Comparison of ENCODE assay signal across 9 cellular contexts in the genomic region with DNA sequence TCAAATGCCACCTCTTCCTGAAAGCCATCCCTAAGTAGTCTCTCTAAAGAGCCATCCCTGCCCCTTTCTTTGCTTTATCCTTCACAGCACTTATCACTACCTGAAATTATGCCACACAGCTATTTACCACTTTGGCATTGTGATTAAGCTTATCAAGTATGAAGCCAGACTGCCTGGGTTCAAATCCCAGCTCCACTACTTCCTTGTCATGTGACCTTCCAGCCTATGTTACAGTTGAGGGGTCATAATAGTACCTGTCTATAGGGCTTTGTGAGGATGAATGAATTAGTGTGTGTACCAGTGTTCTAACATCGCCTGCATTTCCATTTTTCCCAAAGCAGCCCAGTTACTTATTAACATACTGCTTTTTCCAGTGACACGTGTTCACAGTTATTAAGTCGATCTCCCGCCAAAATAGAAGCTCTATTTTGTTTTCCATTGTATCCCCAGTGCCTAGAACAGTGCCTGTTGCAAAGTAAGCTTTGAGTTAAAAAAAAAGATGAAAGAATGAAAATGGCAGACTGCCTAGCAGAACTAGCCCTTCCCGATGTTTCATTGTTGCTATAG. TPM values are rescaled to one million over a fixed set of nuclear protein-coding genes. Genes with fewer than 3 reads are reported as not detected.
DNase-seq lines count a peak whose midpoint lies in the region; ATAC-seq and TF ChIP-seq lines count a peak whose summit lies in the region.
"Had no signal": no experiment of that assay in that cellular context is flagged by ENCODE, and none has a peak within 500 bp of the region (broad histone marks: within the 10 kb centered on the region; RNA-seq: fewer than 3 reads in every experiment).

No MANE protein-coding gene starts in this region.

- H3K79me2 ChIP-seq in PC-9 (ENCODE audit: low read depth): peaks cover 13% of the 10 kb centered on the region; the same call in 1 of the 2 replicates

- H3K27ac ChIP-seq in PC-9 (no peak overlapping the region; the same call in 1 of the 2 replicates), right cardiac atrium (ENCODE audit: low read length) (peak overlapping the region; percentile 53), subcutaneous abdominal adipose tissue (ENCODE audit: low read depth, low read length) (peak overlapping the region; percentile 49)

- peak overlapping the region; percentile 67 for H3K4me3 ChIP-seq in PC-9
- H3K4me3 ChIP-seq in right cardiac atrium (ENCODE audit: low read length): peak overlapping the region; percentile 90
- peak overlapping the region; percentile 83 to 94 (median 92) for H3K4me3 ChIP-seq in subcutaneous abdominal adipose tissue (ENCODE audit: low read depth in 1 of 5, low read length in 5 of 5)

- H3K4me1 ChIP-seq in PC-9 (replicated peaks; ENCODE audit: insufficient read depth) (peaks cover 14% of the 10 kb centered on the region), right cardiac atrium (ENCODE audit: control insufficient read depth, insufficient read depth, low read length) (no peaks in the 10 kb centered on the region), subcutaneous abdominal adipose tissue (ENCODE audit: control insufficient read depth in 5 of 5, insufficient read depth in 5 of 5, low read length in 5 of 5) (peaks cover 2 to 18% (median 18%) of the 10 kb centered on the region in 5 donors)

- H3K36me3 ChIP-seq in PC-9 (ENCODE audit: low read depth) (no peaks in the 10 kb centered on the region), subcutaneous abdominal adipose tissue (ENCODE audit: control insufficient read depth in 5 of 5, insufficient read depth in 5 of 5, low read length in 5 of 5) (no peaks in the 10 kb centered on the region)

- no peaks in the 10 kb centered on the region for H3K27me3 Mint-ChIP-seq in activated CD4-positive, alpha-beta T cell treated with anti-CD3 and anti-CD28 coated beads, Interleukin-2, amount 10 ng/mL, durations not matched to agents 7 days and 5 days
- H3K27me3 Mint-ChIP-seq in stimulated activated naive B cell treated with anti-CD40 and anti-IgM and Interleukin-4, amounts not matched to agents 10 μg/mL and 1 μg/mL and 100 μg/mL, for 72 hours: no peaks in the 10 kb centered on the region
- H3K27me3 Mint-ChIP-seq: activated naive CD8-positive, alpha-beta T cell treated with anti-CD3 and anti-CD28 coated beads, Interleukin-2, amount 10 ng/mL, durations not matched to agents 7 days and 5 days had no signal

- H3K4me3 Mint-ChIP-seq in activated CD4-positive, alpha-beta T cell treated with anti-CD3 and anti-CD28 coated beads, Interleukin-2, amount 10 ng/mL, durations not matched to agents 7 days and 5 days: no peak overlapping the region
- no peak overlapping the region for H3K4me3 Mint-ChIP-seq in stimulated activated naive B cell treated with anti-CD40 and anti-IgM and Interleukin-4, amounts not matched to agents 10 μg/mL and 1 μg/mL and 100 μg/mL, for 72 hours
- H3K4me3 Mint-ChIP-seq: activated naive CD8-positive, alpha-beta T cell treated with anti-CD3 and anti-CD28 coated beads, Interleukin-2, amount 10 ng/mL, durations not matched to agents 7 days and 5 days had no signal

- no peaks in the 10 kb centered on the region for H4K20me1 ChIP-seq in PC-9 (ENCODE audit: insufficient read depth)

- TSS peak; percentile 88 for BruUV-seq in PC-9 (replicated peaks; lab: Mats Ljungman, UMichigan)

- peak overlapping the region; percentile 91 for H2AFZ ChIP-seq in PC-9

- peaks cover 28% of the 10 kb centered on the region for H3K4me1 Mint-ChIP-seq in activated CD4-positive, alpha-beta T cell treated with anti-CD3 and anti-CD28 coated beads, Interleukin-2, amount 10 ng/mL, durations not matched to agents 7 days and 5 days
- peaks cover 6 to 22% of the 10 kb centered on the region in 2 donors for H3K4me1 Mint-ChIP-seq in stimulated activated naive B cell treated with anti-CD40 and anti-IgM and Interleukin-4, amounts not matched to agents 10 μg/mL and 1 μg/mL and 100 μg/mL, for 72 hours

- H3K9me3 Mint-ChIP-seq in activated CD4-positive, alpha-beta T cell treated with anti-CD3 and anti-CD28 coated beads, Interleukin-2, amount 10 ng/mL, durations not matched to agents 7 days and 5 days: no peaks in the 10 kb centered on the region
- no peaks in the 10 kb centered on the region for H3K9me3 Mint-ChIP-seq in stimulated activated naive B cell treated with anti-CD40 and anti-IgM and Interleukin-4, amounts not matched to agents 10 μg/mL and 1 μg/mL and 100 μg/mL, for 72 hours
- H3K9me3 Mint-ChIP-seq: activated naive CD8-positive, alpha-beta T cell treated with anti-CD3 and anti-CD28 coated beads, Interleukin-2, amount 10 ng/mL, durations not matched to agents 7 days and 5 days had no signal

- H3K27me3 ChIP-seq in PC-9 (ENCODE audit: insufficient read depth, low read depth) (no peaks in the 10 kb centered on the region), right cardiac atrium (ENCODE audit: control insufficient read depth, insufficient read depth) (no peaks in the 10 kb centered on the region), subcutaneous abdominal adipose tissue (ENCODE audit: control insufficient read depth in 5 of 5, insufficient read depth in 4 of 5, low read length in 5 of 5) (no peaks in the 10 kb centered on the region)

- no peaks in the 10 kb centered on the region for H3K9me2 ChIP-seq in PC-9 (ENCODE audit: insufficient read depth)

- H3F3A ChIP-seq in PC-9 (ENCODE audit: insufficient read depth, low read depth): peaks cover 22% of the 10 kb centered on the region

- no peaks in the 10 kb centered on the region for H3K9me3 ChIP-seq in PC-9 (ENCODE audit: insufficient read depth, low read depth)
- H3K9me3 ChIP-seq in right cardiac atrium (ENCODE audit: control insufficient read depth, low read length): no peaks in the 10 kb centered on the region
- H3K9me3 ChIP-seq in subcutaneous abdominal adipose tissue (ENCODE audit: control insufficient read depth in 5 of 5, low read length in 5 of 5): no peaks in the 10 kb centered on the region

- H3K36me3 Mint-ChIP-seq in activated CD4-positive, alpha-beta T cell treated with anti-CD3 and anti-CD28 coated beads, Interleukin-2, amount 10 ng/mL, durations not matched to agents 7 days and 5 days (ENCODE audit: low read depth): peaks cover 16% of the 10 kb centered on the region
- peaks cover 8 to 17% of the 10 kb centered on the region in 2 donors for H3K36me3 Mint-ChIP-seq in stimulated activated naive B cell treated with anti-CD40 and anti-IgM and Interleukin-4, amounts not matched to agents 10 μg/mL and 1 μg/mL and 100 μg/mL, for 72 hours

- peak; percentile 45 for DNase-seq in activated CD4-positive, alpha-beta T cell treated with anti-CD3 and anti-CD28 coated beads for 48 hours
- DNase-seq in activated CD4-positive, alpha-beta T cell treated with anti-CD3 and anti-CD28 coated beads, Interleukin-2, amount 10 ng/mL, durations not matched to agents 7 days and 5 days: no peak
- DNase-seq in PC-9 (no peak), right cardiac atrium (no peak), NCI-H345 (lab: John Stamatoyannopoulos, UW) (no peak)
- DNase-seq in stimulated activated naive B cell treated with anti-CD40 and anti-IgM and Interleukin-4, amounts not matched to agents 10 μg/mL and 1 μg/mL and 100 μg/mL, for 72 hours: no peak

- no peak overlapping the region for H3K27ac Mint-ChIP-seq in activated CD4-positive, alpha-beta T cell treated with anti-CD3 and anti-CD28 coated beads, Interleukin-2, amount 10 ng/mL, durations not matched to agents 7 days and 5 days
- H3K27ac Mint-ChIP-seq in stimulated activated naive B cell treated with anti-CD40 and anti-IgM and Interleukin-4, amounts not matched to agents 10 μg/mL and 1 μg/mL and 100 μg/mL, for 72 hours: no peak overlapping the region
- H3K27ac Mint-ChIP-seq: activated naive CD8-positive, alpha-beta T cell treated with anti-CD3 and anti-CD28 coated beads, Interleukin-2, amount 10 ng/mL, durations not matched to agents 7 days and 5 days had no signal

- H3K4me2 ChIP-seq in PC-9: peak overlapping the region; percentile 95

- intact Hi-C loops in PC-9 (cut with micrococcal nuclease; ENCODE audit: unreplicated experiment) (no loop called here), right cardiac atrium (cut with DNase I) (no loop called here)

- POLR2A ChIA-PET in activated CD4-positive, alpha-beta T cell treated with anti-CD3 and anti-CD28 coated beads, Interleukin-2, amount 10 ng/mL, durations not matched to agents 7 days and 5 days (lab: Charles Lee): interaction anchor here (0.6 to 1.5 kb wide), 5 partner anchors 33 to 643 kb away, joined by 3 to 9 read pairs (median 6); a partner anchor contains a TSS
- POLR2A ChIA-PET in PC-9 (lab: Charles Lee; ENCODE audit: unreplicated experiment): interaction anchor here (0.5 to 2.1 kb wide), 8 partner anchors 24 to 719 kb away, joined by 3 to 32 read pairs (median 5); a partner anchor contains a TSS

- 20% methylated on average over 5 of the region's 5 CpGs for WGBS in right cardiac atrium

- peak overlapping the region in 4 of 5 donors; percentile 66 to 92 (median 83) for H3K9ac ChIP-seq in subcutaneous abdominal adipose tissue (ENCODE audit: low read length in 5 of 5)

- TF ChIP-seq CTCF in PC-9 (conservative IDR thresholded peaks at IDR 0.05): no peak

- ATAC-seq in right cardiac atrium (no peak), GM18511 (IDR thresholded peaks at IDR 0.05; ENCODE audit: unreplicated experiment) (no peak)
- ATAC-seq in stimulated activated naive B cell treated with anti-CD40 and anti-IgM and Interleukin-4, amounts not matched to agents 10 μg/mL and 1 μg/mL and 100 μg/mL, for 72 hours (replicated peaks): no peak

- CTCF ChIA-PET in activated CD4-positive, alpha-beta T cell treated with anti-CD3 and anti-CD28 coated beads, Interleukin-2, amount 10 ng/mL, durations not matched to agents 7 days and 5 days (lab: Charles Lee): interaction anchor here (0.7 to 3.1 kb wide), 13 partner anchors 9 to 131 kb away, joined by 3 to 14 read pairs (median 4); a partner anchor contains a TSS
- CTCF ChIA-PET in PC-9 (lab: Charles Lee): interaction anchor here (0.6 to 1.5 kb wide), 7 partner anchors 12 to 855 kb away, joined by 3 to 12 read pairs (median 4); no protein-coding TSS in a partner anchor

RNA-seq across cellular contexts. Expression of a gene that starts 32.8 kb away (rescaled TPM):
- 1 to 10 TPM; 6.9 to 9.3 TPM for total RNA-seq in activated CD4-positive, alpha-beta T cell treated with anti-CD3 and anti-CD28 coated beads, Interleukin-2, amount 10 ng/mL, durations not matched to agents 7 days and 5 days
- total RNA-seq in PC-9 (2021) (8.3 and 12.0 TPM in 2 replicates), right cardiac atrium (1 to 10 TPM; 5.4 to 6.9 (median 6.5) TPM)
- 5.7 TPM for polyA plus RNA-seq in right cardiac atrium

RNA-seq across cellular contexts. Expression of a gene that starts 33.2 kb away (rescaled TPM):
- total RNA-seq in activated CD4-positive, alpha-beta T cell treated with anti-CD3 and anti-CD28 coated beads, Interleukin-2, amount 10 ng/mL, durations not matched to agents 7 days and 5 days: 100 to 1,000 TPM; 200 to 206 TPM
- total RNA-seq in PC-9 (2021): 109 and 116 TPM in 2 replicates
- total RNA-seq in right cardiac atrium: 1 to 10 TPM; 3.8 to 8.4 (median 5.5) TPM
- polyA plus RNA-seq in right cardiac atrium: 4.2 TPM

RNA-seq across cellular contexts. Expression of a gene that starts 52.4 kb away (rescaled TPM):
- total RNA-seq in activated CD4-positive, alpha-beta T cell treated with anti-CD3 and anti-CD28 coated beads, Interleukin-2, amount 10 ng/mL, durations not matched to agents 7 days and 5 days: 100 to 1,000 TPM; 174 to 189 TPM
- total RNA-seq in PC-9 (2021) (17.7 and 25.6 TPM in 2 replicates), right cardiac atrium (10 to 100 TPM; 32.6 to 43.3 (median 33.3) TPM)
- polyA plus RNA-seq in right cardiac atrium: 22.3 TPM

Comparison
In these comparisons a context has a peak if more than half of its experiments do, and no peak if none do; other contexts are left out.
1. RNA of a gene that starts 33.2 kb away (total RNA-seq): 200 to 206 TPM in activated CD4-positive, alpha-beta T cell treated with anti-CD3 and anti-CD28 coated beads, Interleukin-2, amount 10 ng/mL, durations not matched to agents 7 days and 5 days and 109 to 116 TPM in PC-9; 3.8 to 8.4 TPM in right cardiac atrium; every median in the first group is over 10 times any median in the second.
2. Peak in every context shown above with its lines, with median percentiles within 50 percentile points of each other: H3K4me3 ChIP-seq.